In the genomic region with DNA sequence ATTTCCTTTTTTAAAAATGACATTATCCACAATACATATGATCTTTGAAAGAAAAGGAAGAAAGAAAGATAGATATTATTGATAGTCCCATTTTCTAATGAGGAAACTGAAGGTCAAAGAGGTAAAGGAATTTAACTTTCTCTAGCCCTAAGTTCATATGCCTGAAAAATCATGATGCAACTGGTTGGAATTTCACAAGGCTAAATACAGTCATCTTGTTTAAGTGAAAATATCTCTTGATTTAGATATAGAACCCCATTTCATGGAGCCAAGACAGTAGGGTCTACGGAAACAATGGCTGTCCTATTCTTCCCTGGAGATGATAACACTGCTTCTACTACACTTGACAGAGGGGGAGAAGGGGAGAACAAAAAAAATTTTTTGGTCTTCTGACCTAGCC, we compare ENCODE assay signal across 23 cellular contexts.
DNase-seq lines count a peak whose midpoint lies in the region; ATAC-seq and TF ChIP-seq lines count a peak whose summit lies in the region.
"Had no signal": no experiment of that assay in that cellular context is flagged by ENCODE, and none has a peak within 500 bp of the region (broad histone marks: within the 10 kb centered on the region; RNA-seq: fewer than 3 reads in every experiment).

No MANE protein-coding gene starts in this region.

- H3K27ac ChIP-seq in fibroblast of lung (ENCODE audit: insufficient read depth, low read length) = no peak overlapping the region
- H3K27ac ChIP-seq in psoas muscle = peak overlapping the region; percentile 89
- no peak overlapping the region for H3K27ac ChIP-seq in Peyer's patch
- H3K27ac ChIP-seq: BLaER1, dorsolateral prefrontal cortex, RWPE1, transverse colon had no signal

- DNase-seq in HCEC 1CT (peak; percentile 4), adipocyte (ENCODE audit: low read depth) (peak; percentile 52), fibroblast of lung (ENCODE audit: low read depth in 2 of 2) (peak in 1 of 2 donors; percentile 79), psoas muscle (no peak), NCI-H1694 (lab: John Stamatoyannopoulos, UW) (no peak), Peyer's patch (no peak), NCI-H187 treated with DMSO at 0.1 percent for 48 hours (lab: John Stamatoyannopoulos, UW) (no peak)
- DNase-seq: activated gamma-delta T cell treated with Interleukin-2 at 50 U/mL for 16 hours; activated naive CD8-positive, alpha-beta T cell treated with anti-CD3 and anti-CD28 coated beads, Interleukin-2, amount 10 ng/mL, durations not matched to agents 7 days and 5 days; activated T-cell treated with anti-CD3 and anti-CD28 coated beads, Interleukin-2, amount 50 U/mL, for 4 hours; cerebellar nuclear complex; dorsolateral prefrontal cortex; naive thymus-derived CD8-positive, alpha-beta T cell; NCI-H187; NCI-H510A; T1000; transverse colon had no signal

- H3K79me2 ChIP-seq in fibroblast of lung (ENCODE audit: control insufficient read depth, insufficient read depth, low read length) = no peaks in the 10 kb centered on the region

- H3K36me3 ChIP-seq in adipocyte (ENCODE audit: control insufficient read depth, insufficient read depth, low read length, severe bottlenecking) (no peaks in the 10 kb centered on the region), fibroblast of lung (ENCODE audit: control insufficient read depth, insufficient read depth, low read length) (no peaks in the 10 kb centered on the region), psoas muscle (ENCODE audit: insufficient read depth in 1 of 2, low read depth in 1 of 2) (no peaks in the 10 kb centered on the region), Peyer's patch (no peaks in the 10 kb centered on the region)
- H3K36me3 ChIP-seq: BLaER1, transverse colon had no signal

- no peak for TF ChIP-seq CTCF in fibroblast of lung (conservative IDR thresholded peaks at IDR 0.05 in 1 of 2, IDR thresholded peaks at IDR 0.05 in 1 of 2; ENCODE audit: low read depth in 1 of 2, low read length in 2 of 2)
- no peak for TF ChIP-seq CTCF in psoas muscle (IDR thresholded peaks at IDR 0.05)
- TF ChIP-seq CTCF in Peyer's patch (IDR thresholded peaks at IDR 0.05) = no peak

- no peak overlapping the region for H3K9ac ChIP-seq in adipocyte (ENCODE audit: low read length)
- no peak overlapping the region for H3K9ac ChIP-seq in fibroblast of lung (ENCODE audit: insufficient read depth, low read length)
- H3K9ac ChIP-seq: BLaER1 had no signal

- no peaks in the 10 kb centered on the region for H3K9me3 ChIP-seq in adipocyte (ENCODE audit: control insufficient read depth, low read length)
- H3K9me3 ChIP-seq in fibroblast of lung (ENCODE audit: control insufficient read depth, insufficient read depth, low read depth, low read length) = no peaks in the 10 kb centered on the region
- no peaks in the 10 kb centered on the region for H3K9me3 ChIP-seq in psoas muscle
- H3K9me3 ChIP-seq in Peyer's patch = no peaks in the 10 kb centered on the region
- H3K9me3 ChIP-seq: BLaER1, transverse colon had no signal

- no peak for TF ChIP-seq POLR2A in Peyer's patch (IDR thresholded peaks at IDR 0.05)

- peak overlapping the region; percentile 1 for H3K4me2 ChIP-seq in fibroblast of lung (ENCODE audit: extremely low read depth, insufficient read depth, low read length)
- H3K4me2 ChIP-seq: BLaER1 had no signal

- intact Hi-C loops in psoas muscle (cut with DNase I) = loop anchor here in 1 of 2 donors (2.0 kb wide), 1 partner anchor 17 kb away; no protein-coding TSS in a partner anchor

- H3K4me3 ChIP-seq in adipocyte (ENCODE audit: low read length) (peak overlapping the region; percentile 19), fibroblast of lung (replicated peaks in 1 of 4; ENCODE audit: control extremely low read depth in 1 of 4, insufficient read depth in 1 of 4, low read depth in 3 of 4, low read length in 4 of 4) (no peak overlapping the region), psoas muscle (no peak overlapping the region), Peyer's patch (no peak overlapping the region)
- H3K4me3 ChIP-seq: BLaER1, dorsolateral prefrontal cortex, lung, transverse colon had no signal

- no peak overlapping the region for H2AFZ ChIP-seq in fibroblast of lung (ENCODE audit: low read length)

- no peak for ATAC-seq in psoas muscle
- ATAC-seq in GM18858 (IDR thresholded peaks at IDR 0.05; ENCODE audit: unreplicated experiment) = no peak
- ATAC-seq: activated T-cell treated with anti-CD3 and anti-CD28 coated beads, Interleukin-2, amount 50 U/mL, for 4 hours; naive thymus-derived CD8-positive, alpha-beta T cell; stimulated activated memory B cell treated with anti-CD40 and anti-IgM and Interleukin-4, amounts not matched to agents 10 μg/mL and 1 μg/mL and 100 μg/mL, for 72 hours; WTC11 had no signal

- no peaks in the 10 kb centered on the region for H3K27me3 ChIP-seq in adipocyte (replicated peaks; ENCODE audit: control insufficient read depth, insufficient read depth, low read length)
- no peaks in the 10 kb centered on the region for H3K27me3 ChIP-seq in fibroblast of lung (ENCODE audit: control insufficient read depth, insufficient read depth, low read length)
- H3K27me3 ChIP-seq in psoas muscle (ENCODE audit: insufficient read depth in 3 of 3, low read length in 2 of 3) = no peaks in the 10 kb centered on the region
- no peaks in the 10 kb centered on the region for H3K27me3 ChIP-seq in Peyer's patch
- H3K27me3 ChIP-seq: BLaER1, dorsolateral prefrontal cortex, transverse colon had no signal

- H3K4me1 ChIP-seq in adipocyte (ENCODE audit: control insufficient read depth, insufficient read depth, low read length) = peaks cover 20% of the 10 kb centered on the region
- peaks cover 4% of the 10 kb centered on the region for H3K4me1 ChIP-seq in fibroblast of lung (ENCODE audit: control insufficient read depth, extremely low read depth, insufficient read depth, low read length)
- H3K4me1 ChIP-seq in psoas muscle = peaks cover 48% of the 10 kb centered on the region
- no peaks in the 10 kb centered on the region for H3K4me1 ChIP-seq in Peyer's patch
- H3K4me1 ChIP-seq: BLaER1 had no signal

- 80 to 94% (median 84%) methylated on average over 1 of the region's 1 CpG for WGBS in psoas muscle, 3 donors

- no peaks in the 10 kb centered on the region for H4K20me1 ChIP-seq in fibroblast of lung (ENCODE audit: control insufficient read depth, extremely low read depth, insufficient read depth, low read length)
- H4K20me1 ChIP-seq: BLaER1 had no signal

Comparison
In these comparisons a context has a peak if more than half of its experiments do, and no peak if none do; other contexts are left out.
1. DNase-seq: peak in HCEC 1CT (single experiment) and adipocyte (single experiment); none in psoas muscle (0 of 2), NCI-H1694 (single experiment), Peyer's patch (0 of 3) and NCI-H187 treated with DMSO at 0.1 percent for 48 hours (single experiment).